In the genomic region with DNA sequence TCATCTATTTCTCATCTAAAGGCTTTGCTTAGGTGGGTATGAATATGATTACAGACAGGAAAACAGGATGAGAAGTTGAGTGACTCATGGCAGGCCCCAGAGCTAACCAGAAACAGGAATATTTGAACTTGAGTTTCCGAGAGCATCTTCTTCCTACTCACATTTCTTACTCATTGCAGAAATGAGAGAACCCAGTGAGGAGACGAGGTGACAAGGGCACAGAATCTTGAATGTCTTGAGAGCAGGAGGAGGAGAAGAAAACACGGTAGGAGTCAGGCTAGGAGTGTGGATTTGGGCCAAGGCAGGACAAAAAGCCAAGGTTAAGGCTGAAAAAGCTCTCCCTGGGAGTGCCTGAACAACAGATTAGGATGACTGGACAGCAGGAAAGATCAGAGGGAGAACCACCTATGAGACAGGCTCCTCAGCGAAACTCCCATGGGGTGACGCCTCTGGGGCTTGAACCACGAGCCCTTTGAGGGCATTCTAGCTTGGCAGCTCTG, we compare ENCODE assay signal across 8 cellular contexts. TPM values are rescaled to one million over a fixed set of nuclear protein-coding genes. Genes with fewer than 3 reads are reported as not detected.
A peak's percentile ranks its signal among the peaks of the same experiment; 100 is the strongest.
DNase-seq lines count a peak whose midpoint lies in the region; ATAC-seq and TF ChIP-seq lines count a peak whose summit lies in the region.
"Had no signal": no experiment of that assay in that cellular context is flagged by ENCODE, and none has a peak within 500 bp of the region (broad histone marks: within the 10 kb centered on the region; RNA-seq: fewer than 3 reads in every experiment).

No MANE protein-coding gene starts in this region.

- CTCF ChIA-PET in activated naive CD4-positive, alpha-beta T cell treated with anti-CD3 and anti-CD28 coated beads, Interleukin-2, amount 10 ng/mL, durations not matched to agents 7 days and 5 days (lab: Charles Lee), result interaction anchor here (1.3 to 6.6 kb wide), 3 partner anchors 9 to 22 kb away, joined by 4 to 60 read pairs (median 22); a partner anchor contains a TSS

- H3K4me1 Mint-ChIP-seq in activated naive CD4-positive, alpha-beta T cell treated with anti-CD3 and anti-CD28 coated beads, Interleukin-2, amount 10 ng/mL, durations not matched to agents 7 days and 5 days, result peaks cover 56% of the 10 kb centered on the region

- H3K4me3 ChIP-seq in osteoblast (ENCODE audit: insufficient read depth, low read length) (no peak overlapping the region), HAP-1 (no peak overlapping the region)

- peaks cover 3% of the 10 kb centered on the region for H3K27me3 Mint-ChIP-seq in activated naive CD4-positive, alpha-beta T cell treated with anti-CD3 and anti-CD28 coated beads, Interleukin-2, amount 10 ng/mL, durations not matched to agents 7 days and 5 days

- H2AFZ ChIP-seq in osteoblast (ENCODE audit: low read length), result peak overlapping the region; percentile 63

- H4K20me1 ChIP-seq in osteoblast (ENCODE audit: insufficient read depth, low read length), result peaks cover 10% of the 10 kb centered on the region

- H3K27ac Mint-ChIP-seq in activated naive CD4-positive, alpha-beta T cell treated with anti-CD3 and anti-CD28 coated beads, Interleukin-2, amount 10 ng/mL, durations not matched to agents 7 days and 5 days, result peak overlapping the region; percentile 96

- H3K9me3 Mint-ChIP-seq in activated naive CD4-positive, alpha-beta T cell treated with anti-CD3 and anti-CD28 coated beads, Interleukin-2, amount 10 ng/mL, durations not matched to agents 7 days and 5 days, result no peaks in the 10 kb centered on the region

- H3K27me3 ChIP-seq in osteoblast (ENCODE audit: insufficient read depth, low read length) (no peaks in the 10 kb centered on the region), HAP-1 (ENCODE audit: low read depth) (no peaks in the 10 kb centered on the region)

- H3K4me2 ChIP-seq in osteoblast (ENCODE audit: insufficient read depth, low read length), result peak overlapping the region; percentile 68

- TF ChIP-seq CTCF in osteoblast (IDR thresholded peaks at IDR 0.05; ENCODE audit: extremely low read depth, low read depth, low read length), result no peak

- in situ Hi-C loops in HAP-1 (cut with MboI; ENCODE audit: low sequenced_read_pairs), result no loop called here

- H3K4me3 Mint-ChIP-seq in activated naive CD4-positive, alpha-beta T cell treated with anti-CD3 and anti-CD28 coated beads, Interleukin-2, amount 10 ng/mL, durations not matched to agents 7 days and 5 days, result peak overlapping the region; percentile 58

- H3K9me3 ChIP-seq in osteoblast (ENCODE audit: low read depth, low read length) (no peaks in the 10 kb centered on the region), HAP-1 (no peaks in the 10 kb centered on the region)

- H3K36me3 ChIP-seq in osteoblast (ENCODE audit: insufficient read depth, low read length), result peaks cover 9% of the 10 kb centered on the region
- peaks cover 15% of the 10 kb centered on the region for H3K36me3 ChIP-seq in HAP-1 (replicated peaks)

- no peak for ATAC-seq in HG03565 (IDR thresholded peaks at IDR 0.05; ENCODE audit: unreplicated experiment)
- no peak for ATAC-seq in GM18873 (IDR thresholded peaks at IDR 0.05; ENCODE audit: low FRiP score, unreplicated experiment)

- peaks cover 18% of the 10 kb centered on the region for H3K36me3 Mint-ChIP-seq in activated naive CD4-positive, alpha-beta T cell treated with anti-CD3 and anti-CD28 coated beads, Interleukin-2, amount 10 ng/mL, durations not matched to agents 7 days and 5 days

- H3K79me2 ChIP-seq in osteoblast (ENCODE audit: insufficient read depth, low read length), result peaks cover 23% of the 10 kb centered on the region

- peak; percentile 73 for DNase-seq in HS-5 (ENCODE audit: low read depth)
- DNase-seq in activated naive CD4-positive, alpha-beta T cell treated with anti-CD3 and anti-CD28 coated beads, Interleukin-2, amount 10 ng/mL, durations not matched to agents 7 days and 5 days, result no peak
- peak; percentile 95 for DNase-seq in osteoblast (ENCODE audit: insufficient read length, low spot score, missing footprints)
- DNase-seq in HAP-1 (ENCODE audit: low spot score in 2 of 2), result no peak
- DNase-seq: OCI-M1, substantia nigra had no signal

- peak overlapping the region; percentile 93 for H3K27ac ChIP-seq in osteoblast (ENCODE audit: low read depth, low read length)

- H3K4me1 ChIP-seq in osteoblast (ENCODE audit: insufficient read depth, low read length) (peaks cover 31% of the 10 kb centered on the region), HAP-1 (peaks cover 1% of the 10 kb centered on the region; the same call in 1 of the 2 replicates)

RNA-seq across cellular contexts. Expression of a gene that starts 3.0 kb away (rescaled TPM):
- total RNA-seq in osteoblast, result 256 and 330 TPM in 2 replicates

RNA-seq across cellular contexts. Expression of a gene that starts 21.8 kb away (rescaled TPM):
- 15.0 and 15.9 TPM in 2 replicates for total RNA-seq in osteoblast

RNA-seq across cellular contexts. Expression of a gene that starts 22.8 kb away (rescaled TPM):
- 40.2 and 47.4 TPM in 2 replicates for total RNA-seq in osteoblast

RNA-seq across cellular contexts. Expression of a gene that starts 23.0 kb away (rescaled TPM):
- 39.8 and 45.1 TPM in 2 replicates for total RNA-seq in osteoblast

Comparison
In these comparisons a context has a peak if more than half of its experiments do, and no peak if none do; other contexts are left out.
1. DNase-seq: peak in HS-5 (single experiment) and osteoblast (single experiment); none in activated naive CD4-positive, alpha-beta T cell treated with anti-CD3 and anti-CD28 coated beads, Interleukin-2, amount 10 ng/mL, durations not matched to agents 7 days and 5 days (single experiment) and HAP-1 (0 of 2).